In genomic region chr11:126888126-126888712, GRCh38 we compare ENCODE assay signal across 17 cellular contexts.
A peak's percentile ranks its signal among the peaks of the same experiment; 100 is the strongest.
DNase-seq lines count a peak whose midpoint lies in the region; ATAC-seq, FAIRE-seq and TF ChIP-seq lines count a peak whose summit lies in the region.
"Had no signal": no experiment of that assay in that cellular context is flagged by ENCODE, and none has a peak within 500 bp of the region (broad histone marks: within the 10 kb centered on the region; RNA-seq: fewer than 3 reads in every experiment).

No MANE protein-coding gene starts in this region.

- no peaks in the 10 kb centered on the region for H3K36me3 ChIP-seq in lower lobe of right lung
- H3K36me3 ChIP-seq: BE2C; BLaER1 treated with 17β-estradiol and CSF1 and Interleukin-3, amounts not matched to agents 10 nM and 100 nM had no signal

- H3K4me3 ChIP-seq in Jurkat, Clone E6-1 (ENCODE audit: low read length): no peak overlapping the region
- no peak overlapping the region for H3K4me3 ChIP-seq in lower lobe of right lung
- H3K4me3 ChIP-seq: BLaER1 treated with 17β-estradiol and CSF1 and Interleukin-3, amounts not matched to agents 10 nM and 100 nM; GM23338 had no signal

- intact Hi-C loops in lower lobe of right lung (cut with DNase I): no loop called here

- TF ChIP-seq POLR2A in GM12891 (IDR thresholded peaks at IDR 0.05; ENCODE audit: low read depth, low read length): no peak

- no peaks in the 10 kb centered on the region for H3K9me3 ChIP-seq in lower lobe of right lung
- H3K9me3 ChIP-seq: BE2C; BLaER1 treated with 17β-estradiol and CSF1 and Interleukin-3, amounts not matched to agents 10 nM and 100 nM had no signal

- peak; percentile 41 for DNase-seq in DMS79 treated with DMSO at 0.1 percent for 48 hours (lab: John Stamatoyannopoulos, UW)
- peak; percentile 16 for DNase-seq in Jurkat, Clone E6-1 (ENCODE audit: low read depth, low spot score)
- DNase-seq in lower lobe of right lung: no peak
- DNase-seq in GM12891 (ENCODE audit: insufficient read length, low spot score): no peak
- DNase-seq in Ammon's horn (ENCODE audit: low spot score): no peak
- DNase-seq: BE2C; CD4-positive, alpha-beta T cell; CD8-positive, alpha-beta memory T cell; DMS 273 treated with DMSO at 0.1 percent for 48 hours; GF-D8; H9 had no signal

- ATAC-seq in lower lobe of right lung: peak; percentile 53 to 63
- no peak for ATAC-seq in GM21360 (IDR thresholded peaks at IDR 0.05; ENCODE audit: unreplicated experiment)
- ATAC-seq: GM23338, HCT116 had no signal

- peaks cover 6% of the 10 kb centered on the region for H3K4me1 ChIP-seq in lower lobe of right lung
- H3K4me1 ChIP-seq: BE2C; BLaER1 treated with 17β-estradiol and CSF1 and Interleukin-3, amounts not matched to agents 10 nM and 100 nM had no signal

- no peak overlapping the region for H3K27ac ChIP-seq in lower lobe of right lung
- H3K27ac ChIP-seq: BLaER1 treated with 17β-estradiol and CSF1 and Interleukin-3, amounts not matched to agents 10 nM and 100 nM had no signal

- no peaks in the 10 kb centered on the region for H3K27me3 ChIP-seq in lower lobe of right lung (ENCODE audit: low read depth)
- H3K27me3 ChIP-seq: BE2C; BLaER1 treated with 17β-estradiol and CSF1 and Interleukin-3, amounts not matched to agents 10 nM and 100 nM had no signal

- no peak for FAIRE-seq in GM12891 (lab: Jason Lieb, UNC)
- FAIRE-seq: D721Med, GM12892 had no signal

- no peak for TF ChIP-seq CTCF in lower lobe of right lung (IDR thresholded peaks at IDR 0.05)

TF ChIP-seq in GM12891, 5 proteins besides CTCF, POLR2A, EP300 and RAD21:
- TF ChIP-seq POLR2AphosphoS5 (IDR thresholded peaks at IDR 0.05; ENCODE audit: low read depth, low read length) (no peak), SPI1 (IDR thresholded peaks at IDR 0.05; ENCODE audit: low read depth, low read length) (no peak)

Comparison
In these comparisons a context has a peak if more than half of its experiments do, and no peak if none do; other contexts are left out.
1. DNase-seq: peak in DMS79 treated with DMSO at 0.1 percent for 48 hours (single experiment) and Jurkat, Clone E6-1 (single experiment); none in lower lobe of right lung (single experiment), GM12891 (single experiment) and Ammon's horn (single experiment).